27 cellular contexts compared by ENCODE assay signal in the genomic region with DNA sequence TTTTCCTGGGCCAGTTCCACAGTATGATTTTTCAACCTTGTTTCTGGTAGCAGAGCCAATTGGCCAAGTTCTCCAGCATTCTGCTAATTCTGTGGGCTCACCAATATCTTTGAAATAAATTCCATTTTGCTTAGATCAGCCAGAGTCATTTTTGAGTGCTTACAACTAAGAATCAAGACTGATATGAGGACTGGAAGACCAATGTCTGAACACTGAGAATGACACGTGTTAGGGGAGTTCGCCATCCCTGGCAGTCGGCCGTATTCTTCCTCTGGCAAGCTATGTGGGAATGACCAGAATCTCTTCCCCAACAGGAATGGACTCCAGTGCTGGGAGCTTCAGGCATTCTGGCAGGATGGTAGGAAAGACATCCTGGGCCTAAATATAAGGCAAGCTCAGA. TPM values are rescaled to one million over a fixed set of nuclear protein-coding genes. Genes with fewer than 3 reads are reported as not detected.
A peak's percentile ranks its signal among the peaks of the same experiment; 100 is the strongest.
DNase-seq lines count a peak whose midpoint lies in the region; ATAC-seq and TF ChIP-seq lines count a peak whose summit lies in the region.
"Had no signal": no experiment of that assay in that cellular context is flagged by ENCODE, and none has a peak within 500 bp of the region (broad histone marks: within the 10 kb centered on the region; RNA-seq: fewer than 3 reads in every experiment).

No MANE protein-coding gene starts in this region.

- H3K27me3 ChIP-seq in gastrocnemius medialis, result no peaks in the 10 kb centered on the region

- TF ChIP-seq CTCF in fibroblast of mammary gland (conservative IDR thresholded peaks at IDR 0.05; ENCODE audit: control insufficient read depth, insufficient read depth, low read depth, low read length), result no peak
- TF ChIP-seq CTCF in gastrocnemius medialis (IDR thresholded peaks at IDR 0.05 in 4 of 5, conservative IDR thresholded peaks at IDR 0.05 in 1 of 5), result no peak
- TF ChIP-seq CTCF in progenitor cell of endocrine pancreas (IDR thresholded peaks at IDR 0.05; ENCODE audit: unreplicated experiment), result no peak

- no peak overlapping the region for H3K4me3 ChIP-seq in fibroblast of mammary gland (ENCODE audit: control insufficient read depth, low read depth, low read length)
- H3K4me3 ChIP-seq in gastrocnemius medialis, result no peak overlapping the region
- H3K4me3 ChIP-seq: left lung, prostate gland had no signal

- H3K4me3 Mint-ChIP-seq in progenitor cell of endocrine pancreas (ENCODE audit: low read depth), result no peak overlapping the region
- H3K4me3 Mint-ChIP-seq: activated CD8-positive, alpha-beta T cell treated with anti-CD3 and anti-CD28 coated beads, Interleukin-2, amount 10 ng/mL, durations not matched to agents 7 days and 5 days; activated naive CD8-positive, alpha-beta T cell treated with anti-CD3 and anti-CD28 coated beads for 36 hours; mesothelial cell of epicardium; type B pancreatic cell had no signal

- DNase-seq in G401 (ENCODE audit: low spot score) (peak; percentile 53), NCI-H226 (peak; percentile 95), fibroblast of mammary gland (ENCODE audit: low read depth) (peak; percentile 43), gastrocnemius medialis (peak in 1 of 2 donors; percentile 44), progenitor cell of endocrine pancreas (ENCODE audit: low spot score, unreplicated experiment) (no peak), NCI-H2081 treated with DMSO at 0.1 percent for 48 hours (lab: John Stamatoyannopoulos, UW) (no peak)
- no peak for DNase-seq in stimulated activated CD4-positive, alpha-beta T cell treated with anti-CD3 and anti-CD28 coated beads, Interleukin-1b, Interleukin-23, amount 100 ng/mL, for 48 hours
- DNase-seq: activated CD4-positive, alpha-beta T cell treated with anti-CD3 and anti-CD28 coated beads for 1 hour; activated CD8-positive, alpha-beta T cell treated with anti-CD3 and anti-CD28 coated beads, Interleukin-2, amount 10 ng/mL, durations not matched to agents 7 days and 5 days; activated naive CD8-positive, alpha-beta T cell treated with anti-CD3 and anti-CD28 coated beads for 36 hours; Caco-2; effector CD4-positive, alpha-beta T cell; foreskin keratinocyte; GF-D8; left lung; naive B cell; NCI-H146; SK-N-SH; stimulated activated CD4-positive, alpha-beta T cell treated with anti-CD3 and anti-CD28 coated beads, Interleukin-2, amount 100 ng/mL, for 48 hours; T-helper 2 cell had no signal

- no peaks in the 10 kb centered on the region for H3K36me3 ChIP-seq in gastrocnemius medialis
- H3K36me3 ChIP-seq: left lung, neutrophil, prostate gland had no signal

- no peaks in the 10 kb centered on the region for H3K36me3 Mint-ChIP-seq in progenitor cell of endocrine pancreas (ENCODE audit: insufficient read depth)
- H3K36me3 Mint-ChIP-seq: activated naive CD8-positive, alpha-beta T cell treated with anti-CD3 and anti-CD28 coated beads for 36 hours; mesothelial cell of epicardium; naive B cell; type B pancreatic cell had no signal

- intact Hi-C loops in gastrocnemius medialis (cut with DNase I; ENCODE audit: low total_unique reads), result loop anchor here (10.0 kb wide), 2 partner anchors 506 to 1364 kb away; no protein-coding TSS in a partner anchor

- H3K4me1 Mint-ChIP-seq in progenitor cell of endocrine pancreas (ENCODE audit: low read depth), result peaks cover 4% of the 10 kb centered on the region

- H3K27ac Mint-ChIP-seq in progenitor cell of endocrine pancreas, result no peak overlapping the region
- H3K27ac Mint-ChIP-seq: activated CD8-positive, alpha-beta T cell treated with anti-CD3 and anti-CD28 coated beads, Interleukin-2, amount 10 ng/mL, durations not matched to agents 7 days and 5 days; activated naive CD8-positive, alpha-beta T cell treated with anti-CD3 and anti-CD28 coated beads for 36 hours; mesothelial cell of epicardium; type B pancreatic cell had no signal

- no peaks in the 10 kb centered on the region for H3K27me3 Mint-ChIP-seq in progenitor cell of endocrine pancreas

- H3K27ac ChIP-seq in gastrocnemius medialis, result peak overlapping the region; percentile 87 to 90 (median 88)
- H3K27ac ChIP-seq: foreskin keratinocyte, left lung, neutrophil, prostate gland, RWPE1 had no signal

- in situ Hi-C loops in G401 (cut with HindIII; ENCODE audit: low sequenced_read_pairs) (no loop called here), gastrocnemius medialis (cut with MboI; ENCODE audit: low sequenced_read_pairs in 4 of 4) (loop anchor here in 1 of 4 donors (10.0 kb wide), 1 partner anchor 236 kb away; a partner anchor contains a TSS)

- no peak for TF ChIP-seq POLR2A in gastrocnemius medialis (IDR thresholded peaks at IDR 0.05)

- peaks cover 26 to 35% of the 10 kb centered on the region in 2 donors for H3K4me1 ChIP-seq in gastrocnemius medialis
- H3K4me1 ChIP-seq: Caco-2, foreskin keratinocyte had no signal

- no peaks in the 10 kb centered on the region for H3K9me3 Mint-ChIP-seq in progenitor cell of endocrine pancreas (ENCODE audit: low read depth)
- H3K9me3 Mint-ChIP-seq: activated naive CD8-positive, alpha-beta T cell treated with anti-CD3 and anti-CD28 coated beads for 36 hours; mesothelial cell of epicardium; naive B cell; type B pancreatic cell had no signal

- no peaks in the 10 kb centered on the region for H3K9me3 ChIP-seq in gastrocnemius medialis
- H3K9me3 ChIP-seq: Caco-2, left lung, neutrophil, prostate gland, SK-N-SH had no signal

- ATAC-seq in gastrocnemius medialis (no peak), GM19328 (IDR thresholded peaks at IDR 0.05; ENCODE audit: unreplicated experiment) (no peak)
- ATAC-seq: activated CD8-positive, alpha-beta T cell treated with anti-CD3 and anti-CD28 coated beads, Interleukin-2, amount 10 ng/mL, durations not matched to agents 7 days and 5 days; foreskin keratinocyte; HCT116; left lung had no signal

RNA-seq across cellular contexts. Expression of a gene that starts 4.9 kb away (rescaled TPM):
- total RNA-seq in G401 (2014; rRNA removed; shearing (Covaris generic)), result 0.25 and 0.85 TPM in 2 replicates
- total RNA-seq in gastrocnemius medialis (10 to 100 TPM in 1 of 4 donors, 1 to 10 TPM in 3; 2.3 to 21.8 (median 6.4) TPM), progenitor cell of endocrine pancreas (11.4 and 13.6 TPM in 2 replicates)

Comparison
In these comparisons a context has a peak if more than half of its experiments do, and no peak if none do; other contexts are left out.
1. DNase-seq: peak in G401 (single experiment), NCI-H226 (single experiment) and fibroblast of mammary gland (single experiment); none in progenitor cell of endocrine pancreas (single experiment), stimulated activated CD4-positive, alpha-beta T cell treated with anti-CD3 and anti-CD28 coated beads, Interleukin-1b, Interleukin-23, amount 100 ng/mL, for 48 hours (single experiment) and NCI-H2081 treated with DMSO at 0.1 percent for 48 hours (single experiment).